Comparison of ENCODE assay signal across 1 cellular context in genomic region chr1:156257711-156258110, GRCh38.
TF ChIP-seq lines count a peak whose summit lies in the region.

No MANE protein-coding gene starts in this region.

TF ChIP-seq in K562, 482 proteins besides CTCF, POLR2A, EP300 and RAD21:
- TF ChIP-seq FOXK1 (CRISPR knock-in tag; IDR thresholded peaks at IDR 0.05; ENCODE audit: borderline replicate concordance) (no peak), SRSF1 (IDR thresholded peaks at IDR 0.05; ENCODE audit: low read depth, low read length) (no peak), BCLAF1 (IDR thresholded peaks at IDR 0.05; ENCODE audit: borderline replicate concordance in 1 of 2, control insufficient read depth in 1 of 2, low read depth in 2 of 2, low read length in 1 of 2) (no peak), GABPB2 (CRISPR knock-in tag; conservative IDR thresholded peaks at IDR 0.05) (no peak), TRIM25 (IDR thresholded peaks at IDR 0.05; ENCODE audit: borderline replicate concordance) (no peak), HNRNPLL (IDR thresholded peaks at IDR 0.05; ENCODE audit: low read depth, low read length, poor library complexity, severe bottlenecking) (no peak)
